ENCODE assay signal across 8 cellular contexts in the genomic region with DNA sequence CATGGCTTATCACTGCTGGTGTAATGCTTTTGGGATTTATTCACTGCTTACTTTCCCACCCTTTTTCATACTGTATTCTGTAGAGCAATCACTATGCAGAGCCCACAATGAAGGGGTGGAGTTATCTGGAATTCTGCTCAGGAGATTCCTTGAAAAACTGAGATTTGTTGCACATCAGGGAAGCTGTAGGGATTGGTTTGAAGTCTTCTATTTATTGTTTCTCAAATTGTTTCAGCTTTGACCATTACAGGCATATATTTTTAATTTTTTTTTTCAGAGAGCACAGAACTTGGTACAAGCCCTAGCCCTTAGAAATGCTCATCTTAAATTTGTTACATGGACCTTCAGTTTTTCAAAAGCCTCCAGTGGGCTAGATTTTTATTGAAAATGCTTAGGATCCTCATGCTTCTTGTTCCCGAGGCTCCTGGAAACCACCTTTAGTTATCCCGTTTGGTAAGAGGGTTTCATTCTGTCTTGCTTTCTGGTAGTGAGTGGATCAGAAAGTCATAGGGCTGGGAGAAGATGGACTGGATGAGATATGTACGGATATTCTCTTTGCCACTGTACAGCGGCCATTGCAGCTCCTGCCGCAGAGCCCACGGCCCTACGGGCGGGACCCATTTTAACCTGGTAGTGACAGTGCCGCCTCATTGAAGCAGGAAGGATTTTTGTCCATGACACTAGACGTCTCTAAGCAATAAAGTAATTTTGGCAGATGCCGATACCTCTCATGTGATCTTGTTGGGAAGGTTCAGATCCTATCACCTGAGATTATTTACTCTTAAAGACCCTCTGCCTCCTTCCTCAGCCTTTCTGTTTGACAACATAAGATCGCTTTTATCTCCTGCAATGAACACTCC.
A peak's percentile ranks its signal among the peaks of the same experiment; 100 is the strongest.
DNase-seq lines count a peak whose midpoint lies in the region; ATAC-seq and TF ChIP-seq lines count a peak whose summit lies in the region.

No MANE protein-coding gene starts in this region.

- DNase-seq in NOMO-1 treated with DMSO at 0.1 percent for 48 hours (lab: John Stamatoyannopoulos, UW; ENCODE audit: unreplicated experiment) (peak; percentile 38), cerebellar cortex (ENCODE audit: low spot score) (peak; percentile 66)

- peak overlapping the region; percentile 87 for H3K27ac ChIP-seq in 22Rv1
- H3K27ac ChIP-seq in mucosa of rectum (ENCODE audit: low read depth in 2 of 2, low read length in 2 of 2), result peak overlapping the region; percentile 79 to 85

- H3K9ac ChIP-seq in mucosa of rectum (ENCODE audit: low read depth in 1 of 2, low read length in 2 of 2), result peak overlapping the region; percentile 80 to 88

- peaks cover 2 to 9% of the 10 kb centered on the region in 2 donors for H3K27me3 ChIP-seq in mucosa of rectum (ENCODE audit: control insufficient read depth in 2 of 2, insufficient read depth in 2 of 2, low read length in 2 of 2)

- H3K4me3 ChIP-seq in mucosa of rectum (ENCODE audit: low read length in 2 of 2), result peak overlapping the region; percentile 76 to 94

- no peaks in the 10 kb centered on the region for H3K36me3 ChIP-seq in mucosa of rectum (ENCODE audit: control insufficient read depth in 2 of 2, insufficient read depth in 2 of 2, low read length in 2 of 2)

- no peak for TF ChIP-seq CTCF in 22Rv1 (IDR thresholded peaks at IDR 0.05)

- peaks cover 5 to 6% of the 10 kb centered on the region in 2 donors for H3K4me1 ChIP-seq in mucosa of rectum (ENCODE audit: control insufficient read depth in 2 of 2, insufficient read depth in 2 of 2, low read length in 2 of 2)

- H3K9me3 ChIP-seq in mucosa of rectum (ENCODE audit: control insufficient read depth in 2 of 2, low read length in 2 of 2), result no peaks in the 10 kb centered on the region

- ATAC-seq in GM19023 (IDR thresholded peaks at IDR 0.05; ENCODE audit: unreplicated experiment) (peak; percentile 44), HG03469 (IDR thresholded peaks at IDR 0.05; ENCODE audit: unreplicated experiment) (no peak), HG02938 (IDR thresholded peaks at IDR 0.05; ENCODE audit: unreplicated experiment) (no peak), HG03175 (IDR thresholded peaks at IDR 0.05; ENCODE audit: unreplicated experiment) (no peak)
